ENCODE assay signal across 8 cellular contexts in genomic region chr1:146007048-146007784, GRCh38. TPM values are rescaled to one million over a fixed set of nuclear protein-coding genes. Genes with fewer than 3 reads are reported as not detected.
DNase-seq lines count a peak whose midpoint lies in the region; ATAC-seq and TF ChIP-seq lines count a peak whose summit lies in the region.

No MANE protein-coding gene starts in this region.

- H3K4me3 Mint-ChIP-seq in activated naive CD8-positive, alpha-beta T cell: peak overlapping the region; percentile 79
- no peak overlapping the region for H3K4me3 Mint-ChIP-seq in glutamatergic neuron (ENCODE audit: unreplicated experiment)

- H3K36me3 Mint-ChIP-seq in activated naive CD8-positive, alpha-beta T cell: no peaks in the 10 kb centered on the region
- no peaks in the 10 kb centered on the region for H3K36me3 Mint-ChIP-seq in glutamatergic neuron (ENCODE audit: unreplicated experiment)

- H3K4me1 Mint-ChIP-seq in activated naive CD8-positive, alpha-beta T cell (ENCODE audit: low read depth): peaks cover 41% of the 10 kb centered on the region
- H3K4me1 Mint-ChIP-seq in glutamatergic neuron (ENCODE audit: low read depth, unreplicated experiment): no peaks in the 10 kb centered on the region

- 0 to 1% (median 1%) methylated on average over 3 of the region's 3 CpGs for WGBS in psoas muscle, 3 donors

- H3K27me3 Mint-ChIP-seq in activated naive CD8-positive, alpha-beta T cell: no peaks in the 10 kb centered on the region
- no peaks in the 10 kb centered on the region for H3K27me3 Mint-ChIP-seq in glutamatergic neuron (ENCODE audit: unreplicated experiment)

- intact Hi-C loops in psoas muscle (cut with DNase I): no loop called here

- TF ChIP-seq CTCF in NB4 (IDR thresholded peaks at IDR 0.05; ENCODE audit: low read depth, low read length): peak; percentile 31
- TF ChIP-seq CTCF in glutamatergic neuron (IDR thresholded peaks at IDR 0.05; ENCODE audit: partially characterized antibody, unreplicated experiment): peak; percentile 93
- peak; percentile 93 for TF ChIP-seq CTCF in psoas muscle (IDR thresholded peaks at IDR 0.05)

- in situ Hi-C loops in SK-MEL-5 (cut with HindIII; ENCODE audit: low pct_unique_long_range_greater_than_20kb, low sequenced_read_pairs): no loop called here

- H3K27me3 ChIP-seq in ACC112 (ENCODE audit: insufficient read depth, low read length): no peaks in the 10 kb centered on the region
- H3K27me3 ChIP-seq in psoas muscle (ENCODE audit: insufficient read depth in 3 of 3, low read length in 2 of 3): no peaks in the 10 kb centered on the region

- H3K27ac ChIP-seq in ACC112 (ENCODE audit: low read depth, low read length): peak overlapping the region; percentile 68
- H3K27ac ChIP-seq in psoas muscle: peak overlapping the region; percentile 93

- peak overlapping the region; percentile 86 for H3K27ac Mint-ChIP-seq in activated naive CD8-positive, alpha-beta T cell
- H3K27ac Mint-ChIP-seq in glutamatergic neuron (ENCODE audit: unreplicated experiment): no peak overlapping the region

- H3K36me3 ChIP-seq in ACC112 (ENCODE audit: insufficient read depth, low read length): no peaks in the 10 kb centered on the region
- H3K36me3 ChIP-seq in psoas muscle (ENCODE audit: insufficient read depth in 1 of 2, low read depth in 1 of 2): no peaks in the 10 kb centered on the region

- no peak for TF ChIP-seq POLR2A in NB4 (IDR thresholded peaks at IDR 0.05; ENCODE audit: extremely low read depth, insufficient read length)

- H3K4me3 ChIP-seq in ACC112 (ENCODE audit: low read depth, low read length) (no peak overlapping the region), NB4 (ENCODE audit: low read depth, low read length) (no peak overlapping the region), psoas muscle (peak overlapping the region; percentile 46)

- ATAC-seq in GM18861 (IDR thresholded peaks at IDR 0.05; ENCODE audit: unreplicated experiment): peak; percentile 74
- ATAC-seq in psoas muscle: peak; percentile 78 to 91 (median 88)

- DNase-seq in NB4 (ENCODE audit: low read depth): peak; percentile 92
- DNase-seq in SK-MEL-5 (ENCODE audit: low read depth, low spot score): peak; percentile 93
- DNase-seq in glutamatergic neuron: no peak
- DNase-seq in psoas muscle: no peak
- DNase-seq in occipital lobe (lab: John Stamatoyannopoulos, UW): no peak

- no peaks in the 10 kb centered on the region for H3K9me3 Mint-ChIP-seq in activated naive CD8-positive, alpha-beta T cell (ENCODE audit: low read depth)
- H3K9me3 Mint-ChIP-seq in glutamatergic neuron (ENCODE audit: unreplicated experiment): no peaks in the 10 kb centered on the region

- H3K9me3 ChIP-seq in psoas muscle: no peaks in the 10 kb centered on the region

- H3K79me2 ChIP-seq in ACC112 (ENCODE audit: control insufficient read depth, insufficient read depth, low read length, unreplicated experiment): no peaks in the 10 kb centered on the region

- H3K4me1 ChIP-seq in ACC112 (ENCODE audit: control insufficient read depth, insufficient read depth, low read length, unreplicated experiment) (peaks cover 2% of the 10 kb centered on the region), psoas muscle (peaks cover 32% of the 10 kb centered on the region)

- peak overlapping the region; percentile 39 for H2AFZ ChIP-seq in ACC112 (ENCODE audit: low read length, unreplicated experiment)

RNA-seq across cellular contexts. Expression of gene TXNIP, which starts 10.8 kb away (rescaled TPM):
- 10.6 and 11.2 TPM in 2 replicates for total RNA-seq in SK-MEL-5 (2014; rRNA removed; shearing (Covaris generic))
- 62.8 and 80.2 TPM in 2 replicates for polyA plus RNA-seq in SK-MEL-5 (2015; cell fraction: cytosol; rRNA removed)
- 109 and 152 TPM in 2 replicates for polyA plus RNA-seq in SK-MEL-5 (2015; cell fraction: nucleus; rRNA removed)
- total RNA-seq in glutamatergic neuron (ENCODE audit: unreplicated experiment) (126 TPM), psoas muscle (1,000 to 10,000 TPM in 3 of 4 donors, 100 to 1,000 TPM in 1; 887 to 2,747 (median 1,374) TPM), occipital lobe (317 TPM)
- 1,000 to 10,000 TPM; 1,253 to 1,929 (median 1,863) TPM for polyA plus RNA-seq in psoas muscle

RNA-seq across cellular contexts. Expression of gene HJV, which starts 14.3 kb away (rescaled TPM):
- not detected in 2 replicates for total RNA-seq in SK-MEL-5 (2014; rRNA removed; shearing (Covaris generic))
- polyA plus RNA-seq in SK-MEL-5 (2015; cell fraction: cytosol; rRNA removed): not detected in 2 replicates
- polyA plus RNA-seq in SK-MEL-5 (2015; cell fraction: nucleus; rRNA removed): not detected in 2 replicates
- not detected for total RNA-seq in glutamatergic neuron (ENCODE audit: unreplicated experiment)
- total RNA-seq in psoas muscle: 100 to 1,000 TPM; 240 to 354 (median 317) TPM
- 100 to 1,000 TPM in 2 of 3 donors, 10 to 100 TPM in 1; 38.1 to 314 (median 168) TPM for polyA plus RNA-seq in psoas muscle
- not detected for total RNA-seq in occipital lobe

RNA-seq across cellular contexts. Expression of gene POLR3GL, which starts 42.7 kb away (rescaled TPM):
- 25.8 and 26.0 TPM in 2 replicates for total RNA-seq in SK-MEL-5 (2014; rRNA removed; shearing (Covaris generic))
- 26.6 and 34.6 TPM in 2 replicates for polyA plus RNA-seq in SK-MEL-5 (2015; cell fraction: cytosol; rRNA removed)
- polyA plus RNA-seq in SK-MEL-5 (2015; cell fraction: nucleus; rRNA removed): 38.5 and 43.6 TPM in 2 replicates
- total RNA-seq in glutamatergic neuron (ENCODE audit: unreplicated experiment) (13.2 TPM), psoas muscle (10 to 100 TPM; 30.5 to 62.5 (median 48.9) TPM), occipital lobe (16.2 TPM)
- polyA plus RNA-seq in psoas muscle: 100 to 1,000 TPM in 1 of 3 donors, 10 to 100 TPM in 2; 59.9 to 139 (median 98.1) TPM

RNA-seq across cellular contexts. Expression of gene ANKRD34A, which starts 42.8 kb away (rescaled TPM):
- 1.1 and 1.2 TPM in 2 replicates for total RNA-seq in SK-MEL-5 (2014; rRNA removed; shearing (Covaris generic))
- 2.2 and 4.1 TPM in 2 replicates for polyA plus RNA-seq in SK-MEL-5 (2015; cell fraction: cytosol; rRNA removed)
- 9.3 and 13.0 TPM in 2 replicates for polyA plus RNA-seq in SK-MEL-5 (2015; cell fraction: nucleus; rRNA removed)
- total RNA-seq in glutamatergic neuron (ENCODE audit: unreplicated experiment) (0.59 TPM), psoas muscle (10 to 100 TPM in 1 of 4 donors, 1 to 10 TPM in 2, under 1 TPM in 1; 0.42 to 12.3 (median 4.9) TPM), occipital lobe (2.2 TPM)
- polyA plus RNA-seq in psoas muscle: 10 to 100 TPM in 1 of 3 donors, 1 to 10 TPM in 2; 6.6 to 14.7 (median 7.4) TPM

RNA-seq across cellular contexts. Expression of gene LIX1L, which starts 49.4 kb away (rescaled TPM):
- 45.1 and 49.7 TPM in 2 replicates for total RNA-seq in SK-MEL-5 (2014; rRNA removed; shearing (Covaris generic))
- polyA plus RNA-seq in SK-MEL-5 (2015; cell fraction: cytosol; rRNA removed): 92.9 and 93.2 TPM in 2 replicates
- 20.2 and 22.5 TPM in 2 replicates for polyA plus RNA-seq in SK-MEL-5 (2015; cell fraction: nucleus; rRNA removed)
- total RNA-seq in glutamatergic neuron (ENCODE audit: unreplicated experiment) (20.3 TPM), psoas muscle (10 to 100 TPM; 14.6 to 59.7 (median 38.0) TPM), occipital lobe (22.1 TPM)
- 10 to 100 TPM; 23.5 to 36.9 (median 28.1) TPM for polyA plus RNA-seq in psoas muscle

Comparison
In these comparisons a context has a peak if more than half of its experiments do, and no peak if none do; other contexts are left out.
1. DNase-seq: peak in NB4 (single experiment) and SK-MEL-5 (single experiment); none in glutamatergic neuron (single experiment), psoas muscle (0 of 2) and occipital lobe (single experiment).
2. CTCF ChIP-seq: peak in every context shown above with its lines; median percentile 93 in glutamatergic neuron; 93 in psoas muscle; 31 in NB4.
3. RNA of gene TXNIP, which starts 10.8 kb away (total RNA-seq): 887 to 2,747 TPM in psoas muscle, 317 TPM in occipital lobe (single experiment) and 126 TPM in glutamatergic neuron (single experiment); 10.6 to 11.2 TPM in SK-MEL-5; every median in the first group is over 10 times any median in the second.
4. RNA of gene HJV, which starts 14.3 kb away (total RNA-seq): 240 to 354 TPM in psoas muscle; not detected in SK-MEL-5, not detected in glutamatergic neuron (single experiment) and not detected in occipital lobe (single experiment); every median in the first group is over 100 times any median in the second.